In the genomic region with DNA sequence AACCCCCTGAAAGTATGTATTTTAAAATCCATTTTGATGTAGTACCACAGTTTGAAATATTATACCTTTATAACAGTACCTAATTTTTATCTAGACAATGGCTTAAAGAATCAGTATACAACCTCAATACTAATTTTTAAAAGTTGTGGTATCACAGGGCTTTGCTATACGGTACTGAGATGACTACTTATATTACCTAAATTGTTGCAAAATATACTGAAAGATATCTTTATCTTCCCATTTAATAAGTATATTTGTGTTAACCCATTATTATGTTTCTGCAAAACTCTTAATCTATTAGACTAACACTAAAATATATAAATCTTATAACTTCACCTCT, we compare ENCODE assay signal across 21 cellular contexts.
A peak's percentile ranks its signal among the peaks of the same experiment; 100 is the strongest.
DNase-seq lines count a peak whose midpoint lies in the region; ATAC-seq, FAIRE-seq and TF ChIP-seq lines count a peak whose summit lies in the region.
"Had no signal": no experiment of that assay in that cellular context is flagged by ENCODE, and none has a peak within 500 bp of the region (broad histone marks: within the 10 kb centered on the region; RNA-seq: fewer than 3 reads in every experiment).

No MANE protein-coding gene starts in this region.

- H3K4me3 ChIP-seq in adrenal gland (no peak overlapping the region), psoas muscle (no peak overlapping the region)
- H3K4me3 ChIP-seq: K562 had no signal

- CTCF ChIA-PET in activated CD8-positive, alpha-beta memory T cell treated with anti-CD3 and anti-CD28 coated beads, Interleukin-2, amount 10 ng/mL, durations not matched to agents 7 days and 5 days (lab: Charles Lee), result no interaction called here

- peaks cover 16% of the 10 kb centered on the region for H3K36me3 Mint-ChIP-seq in activated CD8-positive, alpha-beta memory T cell treated with anti-CD3 and anti-CD28 coated beads, Interleukin-2, amount 10 ng/mL, durations not matched to agents 7 days and 5 days
- peaks cover 8% of the 10 kb centered on the region for H3K36me3 Mint-ChIP-seq in T-helper 17 cell (ENCODE audit: low read depth)
- H3K36me3 Mint-ChIP-seq in activated T-helper 17 cell treated with anti-CD3 and anti-CD28 coated beads, Interleukin-2, amount 50 U/mL, for 72 hours (ENCODE audit: low read depth), result peaks cover 81% of the 10 kb centered on the region

- FAIRE-seq in frontal cortex (lab: Jason Lieb, UNC), result peak; percentile 13
- FAIRE-seq: GM18507, HTR-8/SVneo had no signal

- no peak for DNase-seq in activated CD8-positive, alpha-beta memory T cell treated with anti-CD3 and anti-CD28 coated beads, Interleukin-2, amount 10 ng/mL, durations not matched to agents 7 days and 5 days
- DNase-seq in activated CD8-positive, alpha-beta memory T cell treated with anti-CD3 and anti-CD28 coated beads, Interleukin-2, amount 50 U/mL, for 48 hours, result no peak
- DNase-seq in T-helper 17 cell, result no peak
- DNase-seq in frontal cortex (ENCODE audit: low spot score in 2 of 2), result no peak
- no peak for DNase-seq in NCI-H1092 treated with DMSO at 0.1 percent for 48 hours (lab: John Stamatoyannopoulos, UW)
- DNase-seq in adrenal gland, result no peak
- DNase-seq in psoas muscle, result no peak
- DNase-seq: Calu3, DMS79 treated with DMSO at 0.1 percent for 48 hours, H7, Kasumi-1, NCI-H1105, NCI-H1436 treated with DMSO at 0.1 percent for 48 hours, NCI-H187 treated with DMSO at 0.1 percent for 48 hours, NCI-H2107, NCI-H524, NCI-H774 had no signal

- peaks cover 16% of the 10 kb centered on the region for H3K4me1 Mint-ChIP-seq in activated CD8-positive, alpha-beta memory T cell treated with anti-CD3 and anti-CD28 coated beads, Interleukin-2, amount 10 ng/mL, durations not matched to agents 7 days and 5 days
- H3K4me1 Mint-ChIP-seq in T-helper 17 cell, result peaks cover 9% of the 10 kb centered on the region
- peaks cover 11% of the 10 kb centered on the region for H3K4me1 Mint-ChIP-seq in activated T-helper 17 cell treated with anti-CD3 and anti-CD28 coated beads, Interleukin-2, amount 50 U/mL, for 72 hours

- no peak for TF ChIP-seq CTCF in adrenal gland (IDR thresholded peaks at IDR 0.05)
- no peak for TF ChIP-seq CTCF in psoas muscle (IDR thresholded peaks at IDR 0.05)

- H3K27ac ChIP-seq in adrenal gland (no peak overlapping the region), psoas muscle (no peak overlapping the region)

- H3K27ac Mint-ChIP-seq in activated CD8-positive, alpha-beta memory T cell treated with anti-CD3 and anti-CD28 coated beads, Interleukin-2, amount 10 ng/mL, durations not matched to agents 7 days and 5 days, result no peak overlapping the region
- peak overlapping the region; percentile 34 for H3K27ac Mint-ChIP-seq in T-helper 17 cell
- H3K27ac Mint-ChIP-seq in activated T-helper 17 cell treated with anti-CD3 and anti-CD28 coated beads, Interleukin-2, amount 50 U/mL, for 72 hours, result peak overlapping the region; percentile 59

- no peaks in the 10 kb centered on the region for H3K27me3 Mint-ChIP-seq in activated CD8-positive, alpha-beta memory T cell treated with anti-CD3 and anti-CD28 coated beads, Interleukin-2, amount 10 ng/mL, durations not matched to agents 7 days and 5 days
- H3K27me3 Mint-ChIP-seq in T-helper 17 cell, result no peaks in the 10 kb centered on the region
- H3K27me3 Mint-ChIP-seq in activated T-helper 17 cell treated with anti-CD3 and anti-CD28 coated beads, Interleukin-2, amount 50 U/mL, for 72 hours, result no peaks in the 10 kb centered on the region

- H3K4me1 ChIP-seq in adrenal gland (replicated peaks in 1 of 2), result no peaks in the 10 kb centered on the region
- H3K4me1 ChIP-seq in psoas muscle, result no peaks in the 10 kb centered on the region

- H3K4me3 Mint-ChIP-seq in activated CD8-positive, alpha-beta memory T cell treated with anti-CD3 and anti-CD28 coated beads, Interleukin-2, amount 10 ng/mL, durations not matched to agents 7 days and 5 days, result no peak overlapping the region
- H3K4me3 Mint-ChIP-seq in T-helper 17 cell, result no peak overlapping the region
- H3K4me3 Mint-ChIP-seq in activated T-helper 17 cell treated with anti-CD3 and anti-CD28 coated beads, Interleukin-2, amount 50 U/mL, for 72 hours, result peak overlapping the region; percentile 19

- no peak for TF ChIP-seq POLR2A in adrenal gland (IDR thresholded peaks at IDR 0.05)

- no peaks in the 10 kb centered on the region for H3K9me3 ChIP-seq in T-helper 17 cell (ENCODE audit: control insufficient read depth, low read length, poor library complexity, severe bottlenecking)
- no peaks in the 10 kb centered on the region for H3K9me3 ChIP-seq in adrenal gland (replicated peaks in 1 of 3)
- H3K9me3 ChIP-seq in psoas muscle, result no peaks in the 10 kb centered on the region

- H3K36me3 ChIP-seq in adrenal gland (replicated peaks in 1 of 2), result peaks cover 0 to 34% of the 10 kb centered on the region in 2 donors
- peaks cover 0 to 76% of the 10 kb centered on the region in 2 donors for H3K36me3 ChIP-seq in psoas muscle (ENCODE audit: insufficient read depth in 1 of 2, low read depth in 1 of 2)

- WGBS in adrenal gland, 4 donors, result 94 to 98% (median 95%) methylated on average over 1 of the region's 1 CpG
- 96 to 98% (median 98%) methylated on average over 1 of the region's 1 CpG for WGBS in psoas muscle, 3 donors

- H3K27me3 ChIP-seq in adrenal gland (no peaks in the 10 kb centered on the region), psoas muscle (ENCODE audit: insufficient read depth in 3 of 3, low read length in 2 of 3) (no peaks in the 10 kb centered on the region)

- no peaks in the 10 kb centered on the region for H3K9me3 Mint-ChIP-seq in activated CD8-positive, alpha-beta memory T cell treated with anti-CD3 and anti-CD28 coated beads, Interleukin-2, amount 10 ng/mL, durations not matched to agents 7 days and 5 days (ENCODE audit: low read depth)
- no peaks in the 10 kb centered on the region for H3K9me3 Mint-ChIP-seq in activated T-helper 17 cell treated with anti-CD3 and anti-CD28 coated beads, Interleukin-2, amount 50 U/mL, for 72 hours

- peak; percentile 62 for ATAC-seq in activated CD8-positive, alpha-beta memory T cell treated with anti-CD3 and anti-CD28 coated beads, Interleukin-2, amount 10 ng/mL, durations not matched to agents 7 days and 5 days
- ATAC-seq in T-helper 17 cell (no peak), psoas muscle (no peak)
- ATAC-seq in activated T-helper 17 cell treated with anti-CD3 and anti-CD28 coated beads, Interleukin-2, amount 50 U/mL, for 72 hours (replicated peaks), result peak; percentile 66
- ATAC-seq: K562 had no signal

- intact Hi-C loops in adrenal gland (cut with DNase I) (no loop called here), psoas muscle (cut with DNase I) (no loop called here)

Comparison
In these comparisons a context has a peak if more than half of its experiments do, and no peak if none do; other contexts are left out.
1. ATAC-seq: peak in activated CD8-positive, alpha-beta memory T cell treated with anti-CD3 and anti-CD28 coated beads, Interleukin-2, amount 10 ng/mL, durations not matched to agents 7 days and 5 days (single experiment) and activated T-helper 17 cell treated with anti-CD3 and anti-CD28 coated beads, Interleukin-2, amount 50 U/mL, for 72 hours (single experiment); none in T-helper 17 cell (single experiment) and psoas muscle (0 of 4).